1 cellular context compared by ENCODE assay signal in genomic region chr3:69536306-69537020, GRCh38.
TF ChIP-seq lines count a peak whose summit lies in the region.

No MANE protein-coding gene starts in this region.

TF ChIP-seq in H1, 55 proteins besides CTCF, POLR2A, EP300 and RAD21:
- TF ChIP-seq, protein P1, sequence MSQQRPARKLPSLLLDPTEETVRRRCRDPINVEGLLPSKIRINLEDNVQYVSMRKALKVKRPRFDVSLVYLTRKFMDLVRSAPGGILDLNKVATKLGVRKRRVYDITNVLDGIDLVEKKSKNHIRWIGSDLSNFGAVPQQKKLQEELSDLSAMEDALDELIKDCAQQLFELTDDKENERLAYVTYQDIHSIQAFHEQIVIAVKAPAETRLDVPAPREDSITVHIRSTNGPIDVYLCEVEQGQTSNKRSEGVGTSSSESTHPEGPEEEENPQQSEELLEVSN (IDR thresholded peaks at IDR 0.05), result 0 out of 2 replicates have a peak, but pooled peaks have one; percentile 32
- no peak for TF ChIP-seq SIX5 (IDR thresholded peaks at IDR 0.05; ENCODE audit: low read depth, low read length)
